In the genomic region with DNA sequence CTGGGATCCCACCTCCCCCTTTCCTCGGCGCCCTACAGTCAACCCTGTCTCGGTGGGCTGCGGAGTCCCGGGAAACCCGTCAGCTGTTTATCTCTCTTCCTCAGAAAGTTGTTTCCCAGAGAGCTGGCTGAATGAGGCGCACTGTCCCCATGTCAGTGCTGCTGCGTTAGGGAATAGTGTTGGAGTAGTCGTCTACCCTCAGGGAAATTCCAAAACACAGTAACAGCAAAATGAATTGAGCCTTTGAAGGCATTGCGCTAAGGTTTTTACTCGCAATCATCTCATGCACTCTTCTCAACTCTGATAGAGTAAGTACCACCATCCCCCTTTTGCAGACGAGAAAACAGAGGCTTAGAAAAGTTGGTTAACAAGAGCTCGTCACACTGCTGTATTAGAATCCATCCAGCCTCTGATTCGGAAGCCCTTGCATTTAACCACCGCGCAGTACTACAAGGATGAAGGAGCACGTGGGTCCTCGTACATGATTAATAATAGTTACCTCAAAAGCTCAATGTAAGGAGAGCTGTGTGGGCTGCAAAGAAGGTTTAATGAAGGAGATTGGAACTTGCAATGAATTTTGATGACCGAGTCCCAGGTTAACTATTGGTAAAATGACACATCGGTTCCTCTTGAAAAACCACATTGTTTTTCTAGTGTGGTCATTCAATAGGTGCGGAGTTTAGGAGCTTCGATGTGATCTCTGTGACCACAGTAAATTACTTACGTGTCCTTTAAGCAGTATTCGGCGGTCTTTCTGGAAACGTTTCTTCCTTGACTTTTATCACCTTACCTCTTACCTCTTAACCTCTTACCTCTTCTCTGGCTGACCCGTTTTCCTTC, we compare ENCODE assay signal across 8 cellular contexts. TPM values are rescaled to one million over a fixed set of nuclear protein-coding genes. Genes with fewer than 3 reads are reported as not detected.
DNase-seq lines count a peak whose midpoint lies in the region; ATAC-seq lines count a peak whose summit lies in the region.

No MANE protein-coding gene starts in this region.

- peak overlapping the region; percentile 74 to 99 (median 96) for H3K9ac ChIP-seq in BLaER1 treated with 17β-estradiol and CSF1 and Interleukin-3, amounts not matched to agents 10 nM and 100 nM

- H3K4me3 Mint-ChIP-seq in natural killer cell treated with Interleukin-12 subunit alpha and Interleukin-12 subunit beta and Interleukin-15 and Interleukin-18, amount 100 ng/mL, for 72 hours, result peak overlapping the region; percentile 88

- peak; percentile 2 for ATAC-seq in GM18861 (IDR thresholded peaks at IDR 0.05; ENCODE audit: unreplicated experiment)
- peak; percentile 3 for ATAC-seq in HG03520 (IDR thresholded peaks at IDR 0.05; ENCODE audit: unreplicated experiment)
- peak; percentile 2 for ATAC-seq in activated CD4-positive, CD25-positive, alpha-beta regulatory T cell treated with anti-CD3 and anti-CD28 coated beads, Interleukin-2, amount 50 U/mL, for 24 hours
- no peak for ATAC-seq in natural killer cell treated with Interleukin-12 subunit alpha and Interleukin-12 subunit beta and Interleukin-15 and Interleukin-18, amount 100 ng/mL, for 72 hours
- ATAC-seq in HG02973 (IDR thresholded peaks at IDR 0.05; ENCODE audit: unreplicated experiment), result no peak

- no peaks in the 10 kb centered on the region for H3K27me3 ChIP-seq in BLaER1 treated with 17β-estradiol and CSF1 and Interleukin-3, amounts not matched to agents 10 nM and 100 nM
- no peaks in the 10 kb centered on the region for H3K27me3 ChIP-seq in esophagus (ENCODE audit: control insufficient read depth in 1 of 2, insufficient read depth in 2 of 2, low read length in 2 of 2)

- peak overlapping the region in 10 of 11 experiments; percentile 49 to 98 (median 96); a peak in 20 of 22 replicates for H3K27ac ChIP-seq in BLaER1 treated with 17β-estradiol and CSF1 and Interleukin-3, amounts not matched to agents 10 nM and 100 nM
- peak overlapping the region; percentile 80 to 85 for H3K27ac ChIP-seq in esophagus (ENCODE audit: low read depth in 2 of 2, low read length in 1 of 2)

- H3K27ac Mint-ChIP-seq in natural killer cell treated with Interleukin-12 subunit alpha and Interleukin-12 subunit beta and Interleukin-15 and Interleukin-18, amount 100 ng/mL, for 72 hours, result peak overlapping the region; percentile 80 to 86

- DNase-seq in natural killer cell treated with Interleukin-12 subunit alpha and Interleukin-12 subunit beta and Interleukin-15 and Interleukin-18, amount 100 ng/mL, for 72 hours (ENCODE audit: low spot score), result no peak
- DNase-seq in COLO829 (ENCODE audit: low spot score), result no peak

- peaks cover 0 to 6% of the 10 kb centered on the region in 2 donors for H3K27me3 Mint-ChIP-seq in natural killer cell treated with Interleukin-12 subunit alpha and Interleukin-12 subunit beta and Interleukin-15 and Interleukin-18, amount 100 ng/mL, for 72 hours

- H3K9me3 ChIP-seq in BLaER1 treated with 17β-estradiol and CSF1 and Interleukin-3, amounts not matched to agents 10 nM and 100 nM (replicated peaks in 1 of 11), result no peaks in the 10 kb centered on the region
- no peaks in the 10 kb centered on the region for H3K9me3 ChIP-seq in esophagus (ENCODE audit: control insufficient read depth in 2 of 2, insufficient read depth in 1 of 2, low read depth in 1 of 2, low read length in 1 of 2)

- peaks cover 0 to 4% (median 0%) of the 10 kb centered on the region in 11 experiments; a peak in 3 of 22 replicates for H3K36me3 ChIP-seq in BLaER1 treated with 17β-estradiol and CSF1 and Interleukin-3, amounts not matched to agents 10 nM and 100 nM
- no peaks in the 10 kb centered on the region for H3K36me3 ChIP-seq in esophagus (ENCODE audit: control insufficient read depth in 2 of 2, insufficient read depth in 2 of 2, low read length in 1 of 2)

- H3K36me3 Mint-ChIP-seq in natural killer cell treated with Interleukin-12 subunit alpha and Interleukin-12 subunit beta and Interleukin-15 and Interleukin-18, amount 100 ng/mL, for 72 hours, result peaks cover 7% of the 10 kb centered on the region

- H3K4me3 ChIP-seq in BLaER1 treated with 17β-estradiol and CSF1 and Interleukin-3, amounts not matched to agents 10 nM and 100 nM, result peak overlapping the region; percentile 75 to 99 (median 96)
- peak overlapping the region; percentile 70 to 84 for H3K4me3 ChIP-seq in esophagus (ENCODE audit: low read depth in 1 of 2, low read length in 2 of 2)

- peaks cover 13 to 32% (median 24%) of the 10 kb centered on the region in 10 experiments for H3K4me1 ChIP-seq in BLaER1 treated with 17β-estradiol and CSF1 and Interleukin-3, amounts not matched to agents 10 nM and 100 nM
- H3K4me1 ChIP-seq in esophagus (ENCODE audit: control insufficient read depth in 2 of 2, insufficient read depth in 2 of 2, low read length in 1 of 2), result peaks cover 0 to 2% of the 10 kb centered on the region in 2 donors

- no peaks in the 10 kb centered on the region for H3K9me3 Mint-ChIP-seq in natural killer cell treated with Interleukin-12 subunit alpha and Interleukin-12 subunit beta and Interleukin-15 and Interleukin-18, amount 100 ng/mL, for 72 hours

- 3 to 4% methylated on average over 27 of the region's 27 CpGs for WGBS in esophagus, 2 donors

- peaks cover 0 to 4% (median 0%) of the 10 kb centered on the region in 11 experiments; a peak in 5 of 22 replicates for H4K20me1 ChIP-seq in BLaER1 treated with 17β-estradiol and CSF1 and Interleukin-3, amounts not matched to agents 10 nM and 100 nM

- peaks cover 23 to 28% of the 10 kb centered on the region in 2 donors for H3K4me1 Mint-ChIP-seq in natural killer cell treated with Interleukin-12 subunit alpha and Interleukin-12 subunit beta and Interleukin-15 and Interleukin-18, amount 100 ng/mL, for 72 hours (ENCODE audit: low read depth in 2 of 2)

- H3K4me2 ChIP-seq in BLaER1 treated with 17β-estradiol and CSF1 and Interleukin-3, amounts not matched to agents 10 nM and 100 nM, result peak overlapping the region; percentile 67 to 90 (median 80)

RNA-seq across cellular contexts. Expression of gene EDEM3, which starts 0.8 kb away (rescaled TPM):
- 1 to 10 TPM; 6.0 to 6.7 TPM for polyA plus RNA-seq in esophagus
- total RNA-seq in natural killer cell treated with Interleukin-12 subunit alpha and Interleukin-12 subunit beta and Interleukin-15 and Interleukin-18, amount 100 ng/mL, for 72 hours, result 10 to 100 TPM; 21.5 to 33.6 TPM

Comparison
In these comparisons a context has a peak if more than half of its experiments do, and no peak if none do; other contexts are left out.
1. ATAC-seq: peak in GM18861 (single experiment), HG03520 (single experiment) and activated CD4-positive, CD25-positive, alpha-beta regulatory T cell treated with anti-CD3 and anti-CD28 coated beads, Interleukin-2, amount 50 U/mL, for 24 hours (2 of 2); none in natural killer cell treated with Interleukin-12 subunit alpha and Interleukin-12 subunit beta and Interleukin-15 and Interleukin-18, amount 100 ng/mL, for 72 hours (0 of 2) and HG02973 (single experiment).